Comparison of ENCODE assay signal across 18 cellular contexts in genomic region chr3:5201536-5201935, GRCh38. TPM values are rescaled to one million over a fixed set of nuclear protein-coding genes. Genes with fewer than 3 reads are reported as not detected.
A peak's percentile ranks its signal among the peaks of the same experiment; 100 is the strongest.
DNase-seq lines count a peak whose midpoint lies in the region; ATAC-seq and TF ChIP-seq lines count a peak whose summit lies in the region.
"Had no signal": no experiment of that assay in that cellular context is flagged by ENCODE, and none has a peak within 500 bp of the region (broad histone marks: within the 10 kb centered on the region; RNA-seq: fewer than 3 reads in every experiment).

No MANE protein-coding gene starts in this region.

- peaks cover 38% of the 10 kb centered on the region for H3K4me1 Mint-ChIP-seq in MCF 10A (ENCODE audit: insufficient read depth, unreplicated experiment)
- peaks cover 51% of the 10 kb centered on the region for H3K4me1 Mint-ChIP-seq in chondrocyte (ENCODE audit: low read depth)
- H3K4me1 Mint-ChIP-seq: neural progenitor cell had no signal

- H3K9me3 ChIP-seq in mammary epithelial cell (replicated peaks; ENCODE audit: insufficient read depth, low read length) = no peaks in the 10 kb centered on the region
- H3K9me3 ChIP-seq: prostate gland, transverse colon had no signal

- H3K27me3 ChIP-seq in mammary epithelial cell (ENCODE audit: insufficient read depth, low read length) = no peaks in the 10 kb centered on the region
- H3K27me3 ChIP-seq: neural progenitor cell, transverse colon had no signal

- H3K36me3 Mint-ChIP-seq in MCF 10A (ENCODE audit: insufficient read depth, unreplicated experiment) = peaks cover 90% of the 10 kb centered on the region
- H3K36me3 Mint-ChIP-seq in chondrocyte (ENCODE audit: low read depth) = peaks cover 30% of the 10 kb centered on the region

- 92% methylated on average over 6 of the region's 6 CpGs for WGBS in mammary epithelial cell (ENCODE audit: low coverage, missing lambda C conversion rate)

- H3K27ac ChIP-seq in mammary epithelial cell (ENCODE audit: insufficient read depth, low read depth, low read length) = no peak overlapping the region
- H3K27ac ChIP-seq: coronary artery, neural progenitor cell, prostate gland, transverse colon had no signal

- TF ChIP-seq CTCF in MCF 10A (IDR thresholded peaks at IDR 0.05; ENCODE audit: unreplicated experiment) (no peak), mammary epithelial cell (conservative IDR thresholded peaks at IDR 0.05 in 1 of 2, IDR thresholded peaks at IDR 0.05 in 1 of 2; ENCODE audit: extremely low read depth in 1 of 2, insufficient read depth in 1 of 2, low read depth in 1 of 2, low read length in 2 of 2) (no peak), chondrocyte (IDR thresholded peaks at IDR 0.05) (no peak)

- no peak overlapping the region for H3K4me2 ChIP-seq in mammary epithelial cell (ENCODE audit: insufficient read depth, low read depth, low read length)
- H3K4me2 ChIP-seq: neural progenitor cell had no signal

- H3K4me1 ChIP-seq in mammary epithelial cell (ENCODE audit: insufficient read depth, low read length) = peaks cover 29% of the 10 kb centered on the region
- H3K4me1 ChIP-seq: neural progenitor cell, prostate gland had no signal

- in situ Hi-C loops in mammary epithelial cell (cut with MboI; ENCODE audit: low sequenced_read_pairs in 2 of 2) = loop anchor here in 1 of 2 donors (10.0 kb wide), 1 partner anchor 487 kb away; no protein-coding TSS in a partner anchor

- H3K4me3 Mint-ChIP-seq in MCF 10A (ENCODE audit: unreplicated experiment) (no peak overlapping the region), chondrocyte (ENCODE audit: unreplicated experiment) (no peak overlapping the region)
- H3K4me3 Mint-ChIP-seq: neural progenitor cell had no signal

- H4K20me1 ChIP-seq in mammary epithelial cell (ENCODE audit: insufficient read depth, low read length) = no peaks in the 10 kb centered on the region

- POLR2A ChIA-PET in MCF 10A (lab: Yijun Ruan, JAX) = interaction anchor here (2.7 kb wide), 1 partner anchor 12 kb away, joined by 7 read pairs; no protein-coding TSS in a partner anchor

- H2AFZ ChIP-seq in mammary epithelial cell (ENCODE audit: low read depth, low read length) = no peak overlapping the region
- H2AFZ ChIP-seq: neural progenitor cell had no signal

- no peak for ATAC-seq in GM21390 (IDR thresholded peaks at IDR 0.05; ENCODE audit: unreplicated experiment)

- peaks cover 60% of the 10 kb centered on the region for H3K79me2 ChIP-seq in mammary epithelial cell (ENCODE audit: insufficient read depth, low read length)

- CTCF ChIA-PET in MCF 10A (lab: Yijun Ruan, JAX) (no interaction called here), mammary epithelial cell (lab: Charles Lee; ENCODE audit: low non-redundant PET) (no interaction called here)

- intact Hi-C loops in MCF 10A (cut with micrococcal nuclease) (no loop called here), mammary epithelial cell (cut with micrococcal nuclease) (no loop called here)

- H3K9ac ChIP-seq in mammary epithelial cell (ENCODE audit: insufficient read depth, low read length) = no peak overlapping the region
- H3K9ac ChIP-seq: neural progenitor cell had no signal

- DNase-seq in MCF 10A (ENCODE audit: unreplicated experiment) (no peak), mammary epithelial cell (no peak), NCI-H69 (lab: John Stamatoyannopoulos, UW) (peak; percentile 65), chondrocyte (ENCODE audit: low spot score) (no peak), NCI-H1930 (lab: John Stamatoyannopoulos, UW) (no peak), HuH-7.5 (ENCODE audit: low spot score) (no peak)
- DNase-seq: activated CD4-positive, alpha-beta T cell treated with anti-CD3 and anti-CD28 coated beads, Interleukin-2, amount 50 U/mL, for 1 hour; activated T-cell treated with anti-CD3 and anti-CD28 coated beads for 4 hours; glutamatergic neuron; NCI-H1092 treated with DMSO at 0.1 percent for 48 hours; NCI-H524; stimulated activated naive CD4-positive, alpha-beta T cell treated with Interleukin-2 at 50 U/mL for 16 hours; SW 1271; transverse colon had no signal

- H3K27ac Mint-ChIP-seq in MCF 10A (ENCODE audit: low read depth, unreplicated experiment) = peak overlapping the region; percentile 74
- H3K27ac Mint-ChIP-seq in chondrocyte (ENCODE audit: unreplicated experiment) = peak overlapping the region; percentile 94
- H3K27ac Mint-ChIP-seq: neural progenitor cell had no signal

- H3K36me3 ChIP-seq in mammary epithelial cell (ENCODE audit: insufficient read depth, low read length) = peaks cover 47% of the 10 kb centered on the region

- H3K4me3 ChIP-seq in mammary epithelial cell (replicated peaks in 1 of 3; ENCODE audit: insufficient read depth in 1 of 3, low read depth in 2 of 3, low read length in 3 of 3) = no peak overlapping the region
- H3K4me3 ChIP-seq: coronary artery, neural progenitor cell, prostate gland, transverse colon had no signal

- BruUV-seq in MCF 10A (replicated peaks; lab: Mats Ljungman, UMichigan) = no TSS peak
- no TSS peak for BruUV-seq in mammary epithelial cell (replicated peaks; lab: Mats Ljungman, UMichigan)

- no peaks in the 10 kb centered on the region for H3K9me3 Mint-ChIP-seq in MCF 10A (ENCODE audit: unreplicated experiment)
- H3K9me3 Mint-ChIP-seq in chondrocyte (ENCODE audit: low read depth) = no peaks in the 10 kb centered on the region
- H3K9me3 Mint-ChIP-seq: neural progenitor cell had no signal

- H3K27me3 Mint-ChIP-seq in MCF 10A (ENCODE audit: insufficient read depth, unreplicated experiment) (no peaks in the 10 kb centered on the region), chondrocyte (ENCODE audit: low read depth) (no peaks in the 10 kb centered on the region)

- dilution Hi-C loops in mammary epithelial cell (cut with HindIII; ENCODE audit: low sequenced_read_pairs) = no loop called here

RNA-seq across cellular contexts. Expression of gene EDEM1, which starts 14.0 kb away (rescaled TPM):
- 114 and 157 TPM in 2 replicates for total RNA-seq in MCF 10A (2022)
- 10 to 100 TPM; 78.0 to 98.0 TPM for total RNA-seq in mammary epithelial cell
- polyA plus RNA-seq in mammary epithelial cell = 47.0 TPM
- 70.9 TPM for polyA minus RNA-seq in mammary epithelial cell
- 39.0 to 51.2 TPM (median 49.1 TPM) in 3 replicates for total RNA-seq in chondrocyte
